Comparison of ENCODE assay signal across 8 cellular contexts in genomic region chr3:4906107-4906621, GRCh38.
DNase-seq lines count a peak whose midpoint lies in the region; ATAC-seq and TF ChIP-seq lines count a peak whose summit lies in the region.

No MANE protein-coding gene starts in this region.

- no peak overlapping the region for H3K4me3 ChIP-seq in BE2C (ENCODE audit: low read depth, low read length)
- no peak overlapping the region for H3K4me3 ChIP-seq in HFF-Myc (replicated peaks; ENCODE audit: low read depth, low read length)
- H3K4me3 ChIP-seq in RWPE2 (ENCODE audit: severe bottlenecking) = no peak overlapping the region
- H3K4me3 ChIP-seq in fibroblast of pulmonary artery (replicated peaks; ENCODE audit: low read depth, low read length) = no peak overlapping the region

- H3K36me3 ChIP-seq in BE2C (no peaks in the 10 kb centered on the region), RWPE2 (ENCODE audit: low read depth) (no peaks in the 10 kb centered on the region)

- peak; percentile 88 for ATAC-seq in RWPE2 (ENCODE audit: low read depth)

- DNase-seq in BE2C = peak; percentile 9
- peak; percentile 19 for DNase-seq in HFF-Myc (ENCODE audit: extremely low read depth, low read depth)
- no peak for DNase-seq in RWPE2 (ENCODE audit: low spot score)
- DNase-seq in fibroblast of pulmonary artery (ENCODE audit: low read depth) = peak; percentile 49
- no peak for DNase-seq in SKM-1 treated with dmso at 0.1 percent for 144 hours (lab: John Stamatoyannopoulos, UW; ENCODE audit: unreplicated experiment)
- DNase-seq in C1 segment of cervical spinal cord (lab: John Stamatoyannopoulos, UW) = no peak
- no peak for DNase-seq in NCI-H2171 (lab: John Stamatoyannopoulos, UW)
- DNase-seq in activated CD4-positive, CD25-positive, alpha-beta regulatory T cell treated with anti-CD3 and anti-CD28 coated beads, Interleukin-2, amount 50 U/mL, for 72 hours = no peak

- H3K27ac ChIP-seq in RWPE2 (ENCODE audit: poor library complexity, severe bottlenecking) = peak overlapping the region; percentile 51

- no peak for TF ChIP-seq CTCF in BE2C (IDR thresholded peaks at IDR 0.05; ENCODE audit: low read depth, low read length)
- no peak for TF ChIP-seq CTCF in HFF-Myc (IDR thresholded peaks at IDR 0.05; ENCODE audit: low read depth, low read length, missing control alignments)
- TF ChIP-seq CTCF in RWPE2 (IDR thresholded peaks at IDR 0.05; ENCODE audit: poor library complexity, severe bottlenecking) = no peak
- no peak for TF ChIP-seq CTCF in fibroblast of pulmonary artery (IDR thresholded peaks at IDR 0.05; ENCODE audit: low read length, missing control alignments)

- H3K4me1 ChIP-seq in BE2C (no peaks in the 10 kb centered on the region), RWPE2 (ENCODE audit: insufficient read depth, poor library complexity, severe bottlenecking) (peaks cover 19% of the 10 kb centered on the region)

- H3K9me3 ChIP-seq in BE2C (no peaks in the 10 kb centered on the region), RWPE2 (ENCODE audit: severe bottlenecking) (no peaks in the 10 kb centered on the region)

- H3K27me3 ChIP-seq in BE2C = no peaks in the 10 kb centered on the region
- no peaks in the 10 kb centered on the region for H3K27me3 ChIP-seq in RWPE2 (ENCODE audit: insufficient read depth, poor library complexity, severe bottlenecking)

Comparison
In these comparisons a context has a peak if more than half of its experiments do, and no peak if none do; other contexts are left out.
1. DNase-seq: peak in BE2C (single experiment), HFF-Myc (single experiment) and fibroblast of pulmonary artery (single experiment); none in RWPE2 (single experiment), SKM-1 treated with dmso at 0.1 percent for 144 hours (single experiment), C1 segment of cervical spinal cord (0 of 14), NCI-H2171 (single experiment) and activated CD4-positive, CD25-positive, alpha-beta regulatory T cell treated with anti-CD3 and anti-CD28 coated beads, Interleukin-2, amount 50 U/mL, for 72 hours (single experiment).